ENCODE assay signal across 14 cellular contexts in genomic region chr15:57090460-57090859, GRCh38.
DNase-seq lines count a peak whose midpoint lies in the region; ATAC-seq and TF ChIP-seq lines count a peak whose summit lies in the region.
"Had no signal": no experiment of that assay in that cellular context is flagged by ENCODE, and none has a peak within 500 bp of the region (broad histone marks: within the 10 kb centered on the region; RNA-seq: fewer than 3 reads in every experiment).

No MANE protein-coding gene starts in this region.

- H3K27me3 ChIP-seq in A673 (replicated peaks; ENCODE audit: insufficient read depth, low read depth, low read length, poor library complexity), result no peaks in the 10 kb centered on the region
- H3K27me3 ChIP-seq: esophagus squamous epithelium had no signal

- DNase-seq in A673 (ENCODE audit: low spot score), result peak; percentile 87
- DNase-seq in NCI-H1417 treated with DMSO at 0.1 percent for 48 hours (lab: John Stamatoyannopoulos, UW), result peak; percentile 74
- DNase-seq in NCI-H82 (lab: John Stamatoyannopoulos, UW), result peak; percentile 83
- peak; percentile 17 for DNase-seq in fibroblast of the aortic adventitia (ENCODE audit: low read depth)
- DNase-seq: esophagus squamous epithelium; head of caudate nucleus; KBM-7; stimulated activated CD4-positive, alpha-beta T cell treated with anti-CD3 and anti-CD28 coated beads, Interleukin-2, amount 100 ng/mL, for 24 hours had no signal

- CTCF ChIA-PET in A673 (lab: Charles Lee), result no interaction called here

- H3K4me3 ChIP-seq in A673 (ENCODE audit: low read depth, low read length, poor library complexity, severe bottlenecking), result no peak overlapping the region
- no peak overlapping the region for H3K4me3 ChIP-seq in fibroblast of the aortic adventitia (ENCODE audit: low read depth, low read length)
- H3K4me3 ChIP-seq: esophagus squamous epithelium, HAP-1 had no signal

- no peaks in the 10 kb centered on the region for H3K9me3 ChIP-seq in A673 (ENCODE audit: low read depth, low read length, poor library complexity, severe bottlenecking)
- H3K9me3 ChIP-seq: esophagus squamous epithelium, HAP-1 had no signal

- peaks cover 44% of the 10 kb centered on the region for H3K4me1 ChIP-seq in A673 (ENCODE audit: insufficient read depth, low read length, poor library complexity, severe bottlenecking)
- H3K4me1 ChIP-seq: esophagus squamous epithelium had no signal

- no TSS peak for BruUV-seq in A673 (replicated peaks; lab: Mats Ljungman, UMichigan)

- peaks cover 15% of the 10 kb centered on the region for H3K36me3 ChIP-seq in A673 (ENCODE audit: insufficient read depth, low read length, poor library complexity, severe bottlenecking)
- H3K36me3 ChIP-seq: HAP-1 had no signal

- POLR2A ChIA-PET in A673 (lab: Charles Lee; ENCODE audit: low non-redundant PET), result no interaction called here

- intact Hi-C loops in A673 (cut with micrococcal nuclease; ENCODE audit: unreplicated experiment), result no loop called here

- TF ChIP-seq CTCF in A673 (conservative IDR thresholded peaks at IDR 0.05; ENCODE audit: low read depth, low read length) (no peak), fibroblast of the aortic adventitia (IDR thresholded peaks at IDR 0.05; ENCODE audit: insufficient read depth, low read length) (no peak)

- no peak for ATAC-seq in GM18907 (IDR thresholded peaks at IDR 0.05; ENCODE audit: unreplicated experiment)
- no peak for ATAC-seq in HG03432 (IDR thresholded peaks at IDR 0.05; ENCODE audit: unreplicated experiment)
- ATAC-seq in HG03025 (IDR thresholded peaks at IDR 0.05; ENCODE audit: low FRiP score, unreplicated experiment), result no peak
- ATAC-seq in GM21786 (IDR thresholded peaks at IDR 0.05; ENCODE audit: unreplicated experiment), result no peak
- ATAC-seq: activated CD4-positive, CD25-positive, alpha-beta regulatory T cell treated with anti-CD3 and anti-CD28 coated beads, Interleukin-2, amount 50 U/mL, for 24 hours had no signal

- H3K27ac ChIP-seq in A673 (ENCODE audit: low read depth, low read length, poor library complexity, severe bottlenecking), result no peak overlapping the region
- H3K27ac ChIP-seq: esophagus squamous epithelium had no signal

Comparison
In these comparisons a context has a peak if more than half of its experiments do, and no peak if none do; other contexts are left out.
1. DNase-seq: peak in every context shown above with its lines; median percentile 87 in A673; 83 in NCI-H82; 74 in NCI-H1417 treated with DMSO at 0.1 percent for 48 hours; 17 in fibroblast of the aortic adventitia.